10 cellular contexts compared by ENCODE assay signal in the genomic region with DNA sequence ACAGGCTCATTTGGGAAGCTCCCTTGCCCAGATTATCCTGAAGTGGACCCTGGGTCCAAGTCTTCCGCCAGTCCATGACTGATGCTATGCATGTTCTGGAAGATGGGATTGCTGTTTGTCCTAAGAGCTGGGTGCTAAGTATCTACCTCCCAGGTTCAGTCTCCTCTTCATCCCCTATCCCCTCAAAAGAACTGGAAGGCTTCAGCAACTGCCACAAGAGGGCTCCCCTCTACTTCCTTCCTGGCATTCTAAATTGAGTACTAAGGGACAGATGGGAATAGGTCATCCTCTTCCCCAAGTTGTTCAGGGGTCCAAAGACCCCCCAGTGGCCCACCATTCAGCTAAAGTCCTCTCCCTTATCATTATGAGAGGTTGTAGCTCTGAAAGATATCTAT. TPM values are rescaled to one million over a fixed set of nuclear protein-coding genes. Genes with fewer than 3 reads are reported as not detected.
DNase-seq lines count a peak whose midpoint lies in the region; ATAC-seq and TF ChIP-seq lines count a peak whose summit lies in the region.
"Had no signal": no experiment of that assay in that cellular context is flagged by ENCODE, and none has a peak within 500 bp of the region (broad histone marks: within the 10 kb centered on the region; RNA-seq: fewer than 3 reads in every experiment).

No MANE protein-coding gene starts in this region.

- peak in 1 of 7 experiments; percentile 9 for DNase-seq in CD8-positive, alpha-beta T cell
- DNase-seq in GM20000 (ENCODE audit: low spot score) (no peak), mesenchymal stem cell (no peak), ureter (ENCODE audit: low spot score) (no peak), NCI-H2227 treated with DMSO at 0.1 percent for 48 hours (lab: John Stamatoyannopoulos, UW) (no peak), amniotic stem cell (lab: John Stamatoyannopoulos, UW) (no peak)
- no peak for DNase-seq in activated CD4-positive, alpha-beta memory T cell treated with anti-CD3 and anti-CD28 coated beads, Interleukin-2, amount 10 ng/mL, durations not matched to agents 7 days and 5 days
- no peak for DNase-seq in stimulated activated naive B cell treated with anti-CD40 and anti-IgM and Interleukin-4, amounts not matched to agents 10 μg/mL and 1 μg/mL and 100 μg/mL, for 72 hours
- DNase-seq: tibial artery had no signal

- no peak overlapping the region for H2BK15ac ChIP-seq in mesenchymal stem cell (ENCODE audit: low read depth, poor library complexity, severe bottlenecking)

- H2BK5ac ChIP-seq in mesenchymal stem cell (ENCODE audit: low read depth, low read length, poor library complexity, severe bottlenecking) = no peak overlapping the region

- peaks cover 20% of the 10 kb centered on the region for H3K4me1 ChIP-seq in CD8-positive, alpha-beta T cell (ENCODE audit: insufficient read depth, low read length)
- H3K4me1 ChIP-seq in mesenchymal stem cell (ENCODE audit: control insufficient read depth, insufficient read depth, low read depth, low read length) = no peaks in the 10 kb centered on the region
- H3K4me1 ChIP-seq: SJCRH30, tibial artery had no signal

- intact Hi-C loops in CD8-positive, alpha-beta T cell (cut with DNase I, micrococcal nuclease) = no loop called here

- H2AFZ ChIP-seq in mesenchymal stem cell (ENCODE audit: low read depth, low read length) = no peak overlapping the region

- peak overlapping the region; percentile 34 for H3K27ac ChIP-seq in CD8-positive, alpha-beta T cell (ENCODE audit: low read depth, low read length)
- no peak overlapping the region for H3K27ac ChIP-seq in mesenchymal stem cell (ENCODE audit: low read length, poor library complexity, severe bottlenecking)
- H3K27ac ChIP-seq: SJCRH30, tibial artery had no signal

- H3K27me3 ChIP-seq in CD8-positive, alpha-beta T cell (ENCODE audit: insufficient read depth, low read length) = no peaks in the 10 kb centered on the region
- H3K27me3 ChIP-seq in mesenchymal stem cell (ENCODE audit: control insufficient read depth in 1 of 2, insufficient read depth in 1 of 2, low read length in 2 of 2) = no peaks in the 10 kb centered on the region
- H3K27me3 ChIP-seq: SJCRH30, tibial artery had no signal

- POLR2A ChIA-PET in CD8-positive, alpha-beta T cell (lab: Charles Lee) = interaction anchor here (0.7 to 4.2 kb wide), 3 partner anchors 10 to 81 kb away, joined by 4 to 32 read pairs (median 4); a partner anchor contains a TSS
- POLR2A ChIA-PET in activated CD4-positive, alpha-beta memory T cell treated with anti-CD3 and anti-CD28 coated beads, Interleukin-2, amount 10 ng/mL, durations not matched to agents 7 days and 5 days (lab: Charles Lee) = interaction anchor here (0.7 to 5.6 kb wide), 8 partner anchors 9 to 82 kb away, joined by 3 to 33 read pairs (median 6); a partner anchor contains a TSS

- WGBS in mesenchymal stem cell = no CpG with 5 or more reads among the region's 1 CpG

- no peak overlapping the region for H4K8ac ChIP-seq in mesenchymal stem cell (ENCODE audit: low read length)

- H3K36me3 Mint-ChIP-seq in CD8-positive, alpha-beta T cell = peaks cover 63% of the 10 kb centered on the region
- peaks cover 53% of the 10 kb centered on the region for H3K36me3 Mint-ChIP-seq in activated CD4-positive, alpha-beta memory T cell treated with anti-CD3 and anti-CD28 coated beads, Interleukin-2, amount 10 ng/mL, durations not matched to agents 7 days and 5 days (ENCODE audit: low read depth)
- peaks cover 64 to 83% of the 10 kb centered on the region in 2 donors for H3K36me3 Mint-ChIP-seq in stimulated activated naive B cell treated with anti-CD40 and anti-IgM and Interleukin-4, amounts not matched to agents 10 μg/mL and 1 μg/mL and 100 μg/mL, for 72 hours

- H3K9me3 Mint-ChIP-seq in CD8-positive, alpha-beta T cell = no peaks in the 10 kb centered on the region
- H3K9me3 Mint-ChIP-seq in activated CD4-positive, alpha-beta memory T cell treated with anti-CD3 and anti-CD28 coated beads, Interleukin-2, amount 10 ng/mL, durations not matched to agents 7 days and 5 days = no peaks in the 10 kb centered on the region
- no peaks in the 10 kb centered on the region for H3K9me3 Mint-ChIP-seq in stimulated activated naive B cell treated with anti-CD40 and anti-IgM and Interleukin-4, amounts not matched to agents 10 μg/mL and 1 μg/mL and 100 μg/mL, for 72 hours

- peak overlapping the region; percentile 17 for H3K9ac ChIP-seq in mesenchymal stem cell (ENCODE audit: low read length)

- H3K27ac Mint-ChIP-seq in CD8-positive, alpha-beta T cell = peak overlapping the region; percentile 89
- peak overlapping the region; percentile 96 for H3K27ac Mint-ChIP-seq in activated CD4-positive, alpha-beta memory T cell treated with anti-CD3 and anti-CD28 coated beads, Interleukin-2, amount 10 ng/mL, durations not matched to agents 7 days and 5 days
- no peak overlapping the region for H3K27ac Mint-ChIP-seq in stimulated activated naive B cell treated with anti-CD40 and anti-IgM and Interleukin-4, amounts not matched to agents 10 μg/mL and 1 μg/mL and 100 μg/mL, for 72 hours

- no peak overlapping the region for H2BK120ac ChIP-seq in mesenchymal stem cell (ENCODE audit: low read depth, low read length)

- H3K14ac ChIP-seq in mesenchymal stem cell (ENCODE audit: low read length in 2 of 2) = no peak overlapping the region

- no peak overlapping the region for H3K4me3 ChIP-seq in CD8-positive, alpha-beta T cell (ENCODE audit: low read depth, low read length)
- no peak overlapping the region for H3K4me3 ChIP-seq in mesenchymal stem cell (ENCODE audit: insufficient read depth in 1 of 2, low read depth in 1 of 2, low read length in 2 of 2)
- H3K4me3 ChIP-seq: SJCRH30, tibial artery had no signal

- H2AK5ac ChIP-seq in mesenchymal stem cell (ENCODE audit: low read length, severe bottlenecking) = no peak overlapping the region

- no peaks in the 10 kb centered on the region for H3K27me3 Mint-ChIP-seq in CD8-positive, alpha-beta T cell (ENCODE audit: low read depth)
- H3K27me3 Mint-ChIP-seq in activated CD4-positive, alpha-beta memory T cell treated with anti-CD3 and anti-CD28 coated beads, Interleukin-2, amount 10 ng/mL, durations not matched to agents 7 days and 5 days = no peaks in the 10 kb centered on the region
- no peaks in the 10 kb centered on the region for H3K27me3 Mint-ChIP-seq in stimulated activated naive B cell treated with anti-CD40 and anti-IgM and Interleukin-4, amounts not matched to agents 10 μg/mL and 1 μg/mL and 100 μg/mL, for 72 hours

- H3K79me1 ChIP-seq in mesenchymal stem cell (replicated peaks; ENCODE audit: low read length, poor library complexity, severe bottlenecking) = peaks cover 51% of the 10 kb centered on the region

- ATAC-seq in CD8-positive, alpha-beta T cell = no peak
- ATAC-seq in stimulated activated naive B cell treated with anti-CD40 and anti-IgM and Interleukin-4, amounts not matched to agents 10 μg/mL and 1 μg/mL and 100 μg/mL, for 72 hours (replicated peaks) = no peak

- H2BK12ac ChIP-seq in mesenchymal stem cell (ENCODE audit: low read length in 2 of 2) = no peak overlapping the region

- peaks cover 36% of the 10 kb centered on the region for H3K4me1 Mint-ChIP-seq in CD8-positive, alpha-beta T cell (ENCODE audit: low read depth)
- H3K4me1 Mint-ChIP-seq in activated CD4-positive, alpha-beta memory T cell treated with anti-CD3 and anti-CD28 coated beads, Interleukin-2, amount 10 ng/mL, durations not matched to agents 7 days and 5 days = peaks cover 33% of the 10 kb centered on the region
- H3K4me1 Mint-ChIP-seq in stimulated activated naive B cell treated with anti-CD40 and anti-IgM and Interleukin-4, amounts not matched to agents 10 μg/mL and 1 μg/mL and 100 μg/mL, for 72 hours = peaks cover 18 to 26% of the 10 kb centered on the region in 2 donors

- no peak overlapping the region for H3K23ac ChIP-seq in mesenchymal stem cell (ENCODE audit: low read length in 2 of 2)

- no peak overlapping the region for H3K4me2 ChIP-seq in mesenchymal stem cell (ENCODE audit: low read length, poor library complexity, severe bottlenecking)

- H3K18ac ChIP-seq in mesenchymal stem cell (ENCODE audit: low read depth in 1 of 2, low read length in 2 of 2) = no peak overlapping the region

- H3K4me3 Mint-ChIP-seq in CD8-positive, alpha-beta T cell = peak overlapping the region; percentile 27
- H3K4me3 Mint-ChIP-seq in activated CD4-positive, alpha-beta memory T cell treated with anti-CD3 and anti-CD28 coated beads, Interleukin-2, amount 10 ng/mL, durations not matched to agents 7 days and 5 days = peak overlapping the region; percentile 64
- H3K4me3 Mint-ChIP-seq in stimulated activated naive B cell treated with anti-CD40 and anti-IgM and Interleukin-4, amounts not matched to agents 10 μg/mL and 1 μg/mL and 100 μg/mL, for 72 hours = no peak overlapping the region

- CTCF ChIA-PET in CD8-positive, alpha-beta T cell (lab: Charles Lee) = interaction anchor here (0.6 to 10.1 kb wide), 17 partner anchors 10 to 211 kb away, joined by 3 to 172 read pairs (median 7); a partner anchor contains a TSS
- CTCF ChIA-PET in activated CD4-positive, alpha-beta memory T cell treated with anti-CD3 and anti-CD28 coated beads, Interleukin-2, amount 10 ng/mL, durations not matched to agents 7 days and 5 days (lab: Charles Lee) = interaction anchor here (1.0 to 6.3 kb wide), 16 partner anchors 9 to 154 kb away, joined by 3 to 76 read pairs (median 6); a partner anchor contains a TSS

- no peak overlapping the region for H3K4ac ChIP-seq in mesenchymal stem cell (ENCODE audit: low read depth in 1 of 2, low read length in 2 of 2)

- H3K9me3 ChIP-seq in CD8-positive, alpha-beta T cell (ENCODE audit: low read length) = no peaks in the 10 kb centered on the region
- no peaks in the 10 kb centered on the region for H3K9me3 ChIP-seq in mesenchymal stem cell (ENCODE audit: control insufficient read depth, low read length)
- H3K9me3 ChIP-seq: SJCRH30, tibial artery had no signal

- H3K36me3 ChIP-seq in CD8-positive, alpha-beta T cell (ENCODE audit: insufficient read depth, low read length) = peaks cover 3% of the 10 kb centered on the region
- peaks cover 69 to 86% of the 10 kb centered on the region in 2 experiments for H3K36me3 ChIP-seq in mesenchymal stem cell (ENCODE audit: control insufficient read depth in 1 of 2, insufficient read depth in 2 of 2, low read depth in 1 of 2, low read length in 2 of 2)

- no peak for TF ChIP-seq CTCF in CD8-positive, alpha-beta T cell (IDR thresholded peaks at IDR 0.05)
- TF ChIP-seq CTCF in GM20000 (IDR thresholded peaks at IDR 0.05; ENCODE audit: extremely low read depth, missing control alignments) = peak; percentile 20

- no peak overlapping the region for H4K91ac ChIP-seq in mesenchymal stem cell (ENCODE audit: low read length)

RNA-seq across cellular contexts. Expression of a gene that starts 9.0 kb away (rescaled TPM):
- 100 to 1,000 TPM; 114 to 116 TPM for total RNA-seq in CD8-positive, alpha-beta T cell
- 10 to 100 TPM; 73.4 to 78.7 TPM for total RNA-seq in activated CD4-positive, alpha-beta memory T cell treated with anti-CD3 and anti-CD28 coated beads, Interleukin-2, amount 10 ng/mL, durations not matched to agents 7 days and 5 days
- 131 TPM for polyA plus RNA-seq in mesenchymal stem cell (2013, experiment 1 of 2)
- 138 TPM for polyA plus RNA-seq in mesenchymal stem cell (2013, experiment 2 of 2)
- 24.9 TPM for total RNA-seq in ureter

RNA-seq across cellular contexts. Expression of a gene that starts 23.0 kb away (rescaled TPM):
- total RNA-seq in CD8-positive, alpha-beta T cell = 10 to 100 TPM; 34.7 to 36.4 TPM
- total RNA-seq in activated CD4-positive, alpha-beta memory T cell treated with anti-CD3 and anti-CD28 coated beads, Interleukin-2, amount 10 ng/mL, durations not matched to agents 7 days and 5 days = 100 to 1,000 TPM; 114 to 122 TPM
- 112 TPM for polyA plus RNA-seq in mesenchymal stem cell (2013, experiment 1 of 2)
- 114 TPM for polyA plus RNA-seq in mesenchymal stem cell (2013, experiment 2 of 2)
- total RNA-seq in ureter = 164 TPM

RNA-seq across cellular contexts. Expression of a gene that starts 37.2 kb away (rescaled TPM):
- 10 to 100 TPM; 11.2 to 13.1 TPM for total RNA-seq in CD8-positive, alpha-beta T cell
- 1 to 10 TPM; 4.1 to 4.2 TPM for total RNA-seq in activated CD4-positive, alpha-beta memory T cell treated with anti-CD3 and anti-CD28 coated beads, Interleukin-2, amount 10 ng/mL, durations not matched to agents 7 days and 5 days
- 0.11 TPM for polyA plus RNA-seq in mesenchymal stem cell (2013, experiment 1 of 2)
- polyA plus RNA-seq in mesenchymal stem cell (2013, experiment 2 of 2) = 0.04 TPM
- total RNA-seq in ureter = 2.0 TPM

RNA-seq across cellular contexts. Expression of a gene that starts 43.8 kb away (rescaled TPM):
- 1 to 10 TPM; 5.6 to 5.9 TPM for total RNA-seq in CD8-positive, alpha-beta T cell
- under 1 TPM; 0.33 to 0.73 TPM for total RNA-seq in activated CD4-positive, alpha-beta memory T cell treated with anti-CD3 and anti-CD28 coated beads, Interleukin-2, amount 10 ng/mL, durations not matched to agents 7 days and 5 days
- polyA plus RNA-seq in mesenchymal stem cell (2013, experiment 1 of 2) = not detected
- not detected for polyA plus RNA-seq in mesenchymal stem cell (2013, experiment 2 of 2)
- total RNA-seq in ureter = not detected
- total RNA-seq: SJCRH30 had no signal

Comparison
In these comparisons a context has a peak if more than half of its experiments do, and no peak if none do; other contexts are left out.
1. H3K4me3 Mint-ChIP-seq: peak in CD8-positive, alpha-beta T cell (single experiment) and activated CD4-positive, alpha-beta memory T cell treated with anti-CD3 and anti-CD28 coated beads, Interleukin-2, amount 10 ng/mL, durations not matched to agents 7 days and 5 days (single experiment); none in stimulated activated naive B cell treated with anti-CD40 and anti-IgM and Interleukin-4, amounts not matched to agents 10 μg/mL and 1 μg/mL and 100 μg/mL, for 72 hours (0 of 2).